In the genomic region with DNA sequence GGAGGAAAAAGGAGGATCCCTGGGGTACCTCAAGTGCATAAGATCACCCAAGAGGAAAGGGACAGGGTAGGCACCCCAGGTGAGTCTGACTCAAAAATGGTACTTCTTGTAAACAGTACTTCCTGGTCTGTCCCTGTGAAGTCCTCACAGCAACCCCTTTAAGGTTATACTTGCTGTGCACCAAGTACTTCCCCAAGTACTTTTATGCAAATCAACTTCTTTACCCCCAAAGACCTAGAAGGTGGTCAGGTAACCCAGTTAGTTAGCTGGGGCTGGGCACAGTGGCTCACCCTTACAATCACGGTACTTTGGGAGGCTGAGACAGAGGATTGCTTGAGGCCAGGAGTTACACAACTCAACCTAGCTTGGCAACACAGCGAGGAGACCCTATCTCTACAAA, we compare ENCODE assay signal across 1 cellular context.
TF ChIP-seq lines count a peak whose summit lies in the region.

No MANE protein-coding gene starts in this region.

TF ChIP-seq in GM12878, 131 proteins besides CTCF, POLR2A, EP300 and RAD21:
- TF ChIP-seq POLR2AphosphoS2 (IDR thresholded peaks at IDR 0.05; ENCODE audit: low read depth, low read length) = 0 out of 2 replicates have a peak, but pooled peaks have one; percentile 32
- no peak for TF ChIP-seq CBFB (IDR thresholded peaks at IDR 0.05; ENCODE audit: low read depth)
- TF ChIP-seq HDGF (IDR thresholded peaks at IDR 0.05) = no peak
- TF ChIP-seq SMAD5 (IDR thresholded peaks at IDR 0.05; ENCODE audit: low read depth) = 0 out of 2 replicates have a peak, but pooled peaks have one; percentile 17
- peak; percentile 32; the same call in 1 of the 2 replicates for TF ChIP-seq POLR2AphosphoS5 (IDR thresholded peaks at IDR 0.05; ENCODE audit: low read length)
